In genomic region chr11:2811206-2812091, GRCh38 we compare ENCODE assay signal across 13 cellular contexts.
DNase-seq lines count a peak whose midpoint lies in the region; ATAC-seq and TF ChIP-seq lines count a peak whose summit lies in the region.
"Had no signal": no experiment of that assay in that cellular context is flagged by ENCODE, and none has a peak within 500 bp of the region (broad histone marks: within the 10 kb centered on the region; RNA-seq: fewer than 3 reads in every experiment).

No MANE protein-coding gene starts in this region.

- H3K36me3 Mint-ChIP-seq in nephron (ENCODE audit: low read depth), result peaks cover 4% of the 10 kb centered on the region

- WGBS in gastroesophageal sphincter (ENCODE audit: low coverage in 1 of 2), 2 donors, result 93 to 94% methylated on average over 5 to 6 of the region's 34 CpGs
- 66 to 79% methylated on average over 14 to 33 of the region's 34 CpGs for WGBS in upper lobe of left lung, 2 donors

- H3K4me1 Mint-ChIP-seq in nephron, result peaks cover 64% of the 10 kb centered on the region

- no TSS peak for BruUV-seq in A673 (replicated peaks; lab: Mats Ljungman, UMichigan)

- peak overlapping the region in 1 of 2 donors; percentile 31 for H3K4me3 ChIP-seq in gastroesophageal sphincter
- peak overlapping the region in 2 of 4 donors; percentile 14 to 31 for H3K4me3 ChIP-seq in upper lobe of left lung
- no peak overlapping the region for H3K4me3 ChIP-seq in A673 (ENCODE audit: low read depth, low read length, poor library complexity, severe bottlenecking)

- no peak for TF ChIP-seq CTCF in gastroesophageal sphincter (IDR thresholded peaks at IDR 0.05)
- TF ChIP-seq CTCF in nephron (IDR thresholded peaks at IDR 0.05; ENCODE audit: unreplicated experiment in 3 of 3), result no peak
- no peak for TF ChIP-seq CTCF in upper lobe of left lung (IDR thresholded peaks at IDR 0.05)
- TF ChIP-seq CTCF in A673 (conservative IDR thresholded peaks at IDR 0.05; ENCODE audit: low read depth, low read length), result no peak

- H3K27me3 ChIP-seq in gastroesophageal sphincter (no peaks in the 10 kb centered on the region), upper lobe of left lung (no peaks in the 10 kb centered on the region), A673 (replicated peaks; ENCODE audit: insufficient read depth, low read depth, low read length, poor library complexity) (peaks cover 22% of the 10 kb centered on the region)

- peaks cover 0 to 10% (median 0%) of the 10 kb centered on the region in 3 donors for H3K9me3 ChIP-seq in gastroesophageal sphincter
- no peaks in the 10 kb centered on the region for H3K9me3 ChIP-seq in upper lobe of left lung
- H3K9me3 ChIP-seq in A673 (ENCODE audit: low read depth, low read length, poor library complexity, severe bottlenecking), result peaks cover 3% of the 10 kb centered on the region

- H3K4me3 Mint-ChIP-seq in nephron, result peak overlapping the region; percentile 18 to 68 (median 19)

- intact Hi-C loops in A673 (cut with micrococcal nuclease; ENCODE audit: unreplicated experiment), result no loop called here

- ATAC-seq in gastroesophageal sphincter (no peak), upper lobe of left lung (ENCODE audit: low FRiP score in 2 of 2) (no peak)
- ATAC-seq: SK-N-SH treated with all-trans-retinoic acid at 6 μM for 48 hours had no signal

- H3K9me3 Mint-ChIP-seq in nephron, result peaks cover 19% of the 10 kb centered on the region

- TF ChIP-seq POLR2A in gastroesophageal sphincter (IDR thresholded peaks at IDR 0.05) (no peak), upper lobe of left lung (IDR thresholded peaks at IDR 0.05) (no peak)

- POLR2A ChIA-PET in A673 (lab: Charles Lee; ENCODE audit: low non-redundant PET), result no interaction called here

- H3K27ac Mint-ChIP-seq in nephron, result peak overlapping the region; percentile 98 to 99 (median 98)

- H3K27ac ChIP-seq in gastroesophageal sphincter, result peak overlapping the region in 3 of 4 donors; percentile 45 to 62 (median 59)
- H3K27ac ChIP-seq in upper lobe of left lung, result peak overlapping the region; percentile 63 to 79 (median 76)
- no peak overlapping the region for H3K27ac ChIP-seq in A673 (ENCODE audit: low read depth, low read length, poor library complexity, severe bottlenecking)
- H3K27ac ChIP-seq: WERI-Rb-1 had no signal

- H3K36me3 ChIP-seq in gastroesophageal sphincter (no peaks in the 10 kb centered on the region), upper lobe of left lung (no peaks in the 10 kb centered on the region), A673 (ENCODE audit: insufficient read depth, low read length, poor library complexity, severe bottlenecking) (no peaks in the 10 kb centered on the region)
- H3K36me3 ChIP-seq: WERI-Rb-1 had no signal

- H3K4me1 ChIP-seq in gastroesophageal sphincter, result peaks cover 5 to 45% (median 32%) of the 10 kb centered on the region in 3 donors
- peaks cover 36 to 46% (median 41%) of the 10 kb centered on the region in 4 donors for H3K4me1 ChIP-seq in upper lobe of left lung
- peaks cover 8% of the 10 kb centered on the region for H3K4me1 ChIP-seq in A673 (ENCODE audit: insufficient read depth, low read length, poor library complexity, severe bottlenecking)

- peak; percentile 40 for DNase-seq in UCSD-AML1 (lab: John Stamatoyannopoulos, UW; ENCODE audit: unreplicated experiment)
- peak in 1 of 2 donors; percentile 79 for DNase-seq in upper lobe of left lung
- no peak for DNase-seq in A673 (ENCODE audit: low spot score)
- no peak for DNase-seq in AG20443 (ENCODE audit: low spot score)
- DNase-seq in NCI-H1436 (lab: John Stamatoyannopoulos, UW), result no peak
- DNase-seq: amygdala; CD4-positive, CD25-positive, alpha-beta regulatory T cell; DMS79 treated with DMSO at 0.1 percent for 48 hours; NCI-H510A treated with DMSO at 0.1 percent for 48 hours; WERI-Rb-1 had no signal

- H3K27me3 Mint-ChIP-seq in nephron (ENCODE audit: low read depth), result peaks cover 8% of the 10 kb centered on the region

- TF ChIP-seq EP300 in gastroesophageal sphincter (IDR thresholded peaks at IDR 0.05), result no peak
- TF ChIP-seq EP300 in upper lobe of left lung (IDR thresholded peaks at IDR 0.05), result no peak

- CTCF ChIA-PET in A673 (lab: Charles Lee), result no interaction called here
